ENCODE assay signal across 8 cellular contexts in the genomic region with DNA sequence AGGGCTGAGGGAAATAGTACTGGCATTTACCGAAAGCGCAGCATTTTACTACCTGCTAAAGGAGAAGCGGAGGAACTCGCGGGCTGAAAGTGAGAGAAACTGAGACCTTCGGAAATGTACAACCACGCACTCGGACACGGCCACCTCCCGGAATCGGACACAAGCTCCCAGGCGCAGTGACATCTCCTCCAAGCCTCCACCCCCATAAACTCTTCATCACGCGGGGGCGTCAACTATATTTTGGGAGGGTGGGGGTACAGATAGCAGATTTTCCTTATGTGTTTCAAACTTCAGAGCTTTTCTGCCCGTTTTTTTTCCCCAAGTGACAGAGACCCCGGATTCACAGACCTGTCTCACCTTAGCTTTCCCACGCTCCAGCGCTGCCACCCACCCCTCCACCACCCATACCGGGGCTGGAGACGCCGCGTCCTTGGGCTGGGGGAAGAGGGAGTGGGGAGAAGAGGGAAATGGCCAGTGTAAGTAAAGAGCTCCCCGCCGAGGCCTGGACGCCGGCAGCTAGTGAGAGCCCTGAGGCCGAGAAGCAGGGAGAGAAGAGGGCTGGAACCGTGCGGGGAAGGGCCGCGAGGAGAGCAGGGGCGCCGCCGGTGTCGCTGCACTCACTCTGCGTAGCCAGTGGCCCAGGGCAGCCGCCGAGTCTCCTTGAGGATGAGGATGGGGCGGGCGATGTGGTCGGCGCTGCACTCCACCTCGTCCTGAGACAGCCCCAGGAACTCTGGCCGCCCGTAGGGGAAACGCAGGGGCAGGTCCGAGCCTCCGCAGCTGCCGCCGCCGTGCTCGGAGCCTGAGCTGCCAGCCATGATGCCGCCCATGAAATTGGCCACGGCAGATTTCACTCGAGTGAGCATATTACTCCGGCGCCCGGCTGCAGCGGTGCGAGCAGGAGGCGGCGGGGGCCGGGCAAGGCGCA. TPM values are rescaled to one million over a fixed set of nuclear protein-coding genes. Genes with fewer than 3 reads are reported as not detected.
DNase-seq lines count a peak whose midpoint lies in the region; ATAC-seq, FAIRE-seq and TF ChIP-seq lines count a peak whose summit lies in the region.

No MANE protein-coding gene starts in this region.

- no peaks in the 10 kb centered on the region for H3K27me3 ChIP-seq in ascending aorta

- H3K36me3 ChIP-seq in ascending aorta = no peaks in the 10 kb centered on the region

- peak overlapping the region; percentile 70 to 83 for H3K4me3 ChIP-seq in ascending aorta
- H3K4me3 ChIP-seq in retinal pigment epithelial cell (ENCODE audit: low read length) = peak overlapping the region; percentile 87

- no peak for TF ChIP-seq POLR2A in GM12892 (IDR thresholded peaks at IDR 0.05; ENCODE audit: low read depth, low read length)

- intact Hi-C loops in ascending aorta (cut with DNase I) = loop anchor here (2.0 to 10.0 kb wide), 4 partner anchors 72 to 329 kb away; no protein-coding TSS in a partner anchor

- DNase-seq in AG20443 (ENCODE audit: low spot score) (peak; percentile 71), GM12892 (ENCODE audit: insufficient read length) (peak; percentile 40), NCI-H460 (ENCODE audit: extremely low read depth, low read depth) (peak; percentile 22), ascending aorta (ENCODE audit: low spot score in 2 of 2) (peak in 1 of 2 donors; percentile 76), hypothalamus (lab: John Stamatoyannopoulos, UW) (peak in 41 of 51 donors; percentile 16 to 87 (median 50)), retinal pigment epithelial cell (ENCODE audit: low read depth) (no peak), NCI-H2196 (lab: John Stamatoyannopoulos, UW; ENCODE audit: unreplicated experiment) (no peak)

- TF ChIP-seq CTCF in ascending aorta (IDR thresholded peaks at IDR 0.05) (no peak), retinal pigment epithelial cell (conservative IDR thresholded peaks at IDR 0.05; ENCODE audit: low read depth, low read length) (no peak)

- peaks cover 0 to 4% of the 10 kb centered on the region in 2 donors for H3K4me1 ChIP-seq in ascending aorta

- FAIRE-seq in GM12892 (lab: Jason Lieb, UNC) = no peak

- ATAC-seq in HG02870 (IDR thresholded peaks at IDR 0.05; ENCODE audit: unreplicated experiment) = peak; percentile 34

- H3K9me3 ChIP-seq in ascending aorta = no peaks in the 10 kb centered on the region

- H3K27ac ChIP-seq in ascending aorta = peak overlapping the region; percentile 63 to 81

RNA-seq across cellular contexts. Expression of a gene that starts 0.8 kb away (rescaled TPM):
- 0.19 TPM for polyA plus RNA-seq in GM12892 (2012; ENCODE audit: missing spikeins)
- total RNA-seq in NCI-H460 (2014; rRNA removed; shearing (Covaris generic)) = 4.7 and 5.2 TPM in 2 replicates
- 3.9 and 4.2 TPM in 2 replicates for polyA plus RNA-seq in NCI-H460 (2014; cell fraction: nucleus; rRNA removed)
- total RNA-seq in ascending aorta = 0.85 TPM

Comparison
In these comparisons a context has a peak if more than half of its experiments do, and no peak if none do; other contexts are left out.
1. DNase-seq: peak in AG20443 (single experiment), GM12892 (single experiment), NCI-H460 (single experiment) and hypothalamus (41 of 51); none in retinal pigment epithelial cell (single experiment) and NCI-H2196 (single experiment).